ENCODE assay signal across 1 cellular context in genomic region chr2:229922449-229923386, GRCh38.
TF ChIP-seq lines count a peak whose summit lies in the region.

TSS of gene FBXO36 (plus strand) at chr2:229922503. CDS start at chr2:229922514, 11 bp downstream.

TF ChIP-seq in GM12878, 131 proteins besides CTCF, POLR2A, EP300 and RAD21 (continued from another document):
- peak; percentile 81 for TF ChIP-seq E2F8 (IDR thresholded peaks at IDR 0.05; ENCODE audit: low read depth, partially characterized antibody)
- TF ChIP-seq RELB (IDR thresholded peaks at IDR 0.05; ENCODE audit: low read depth), result 0 out of 2 replicates have a peak, but pooled peaks have one; percentile 62
- 0 out of 2 replicates have a peak, but pooled peaks have one; percentile 8 for TF ChIP-seq MTA2 (IDR thresholded peaks at IDR 0.05; ENCODE audit: low read depth)
- TF ChIP-seq HDAC2 (IDR thresholded peaks at IDR 0.05), result no peak; the same call in 1 of the 2 replicates
- TF ChIP-seq MEF2A (IDR thresholded peaks at IDR 0.05; ENCODE audit: insufficient read depth, low read depth, low read length), result 0 out of 2 replicates have a peak, but pooled peaks have one; percentile 0
- TF ChIP-seq MXI1 (IDR thresholded peaks at IDR 0.05; ENCODE audit: low read depth, low read length), result peak; percentile 89
- peak; percentile 68; the same call in 1 of the 2 replicates for TF ChIP-seq GABPA (IDR thresholded peaks at IDR 0.05; ENCODE audit: low read depth)
- TF ChIP-seq LARP7 (IDR thresholded peaks at IDR 0.05), result peak; percentile 28
- TF ChIP-seq ELK1 (IDR thresholded peaks at IDR 0.05; ENCODE audit: low read depth, low read length), result peak; percentile 7; the same call in 1 of the 2 replicates
- peak; percentile 22; the same call in 1 of the 2 replicates for TF ChIP-seq EED (IDR thresholded peaks at IDR 0.05; ENCODE audit: low read depth)
- TF ChIP-seq MAX (IDR thresholded peaks at IDR 0.05; ENCODE audit: low read depth, low read length), result peak; percentile 34; the same call in 1 of the 2 replicates
- TF ChIP-seq SRF (IDR thresholded peaks at IDR 0.05; ENCODE audit: low read depth in 2 of 2, low read length in 2 of 2), result 0 out of 4 replicates have a peak, but pooled peaks of 1 of the 2 experiments have one; percentile 7
- TF ChIP-seq NKRF (conservative IDR thresholded peaks at IDR 0.05), result peak; percentile 99
- no peak for TF ChIP-seq SMAD1 (IDR thresholded peaks at IDR 0.05; ENCODE audit: low read depth, partially characterized antibody)
- no peak for TF ChIP-seq USF2 (IDR thresholded peaks at IDR 0.05; ENCODE audit: borderline replicate concordance, low read depth, low read length)
